ENCODE assay signal across 18 cellular contexts in the genomic region with DNA sequence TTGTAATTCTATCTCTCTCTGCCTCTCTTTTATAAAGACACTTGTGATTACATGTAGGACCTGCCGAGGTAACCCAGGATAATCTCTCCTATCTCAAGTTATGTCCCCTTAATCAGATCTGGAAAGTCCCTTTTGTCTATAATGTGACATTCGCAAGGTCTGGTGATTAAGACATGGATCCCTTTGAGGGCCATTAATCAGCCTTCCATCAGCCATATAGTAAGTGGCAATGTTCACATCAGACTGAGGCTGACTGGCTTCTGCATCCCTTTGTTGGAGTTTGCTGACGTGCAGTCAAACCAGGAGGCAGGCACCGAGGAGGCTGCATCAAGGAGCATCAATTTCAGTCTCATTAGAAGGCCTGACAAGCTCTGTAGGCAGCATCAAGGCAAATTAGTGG.
"Had no signal": no experiment of that assay in that cellular context is flagged by ENCODE, and none has a peak within 500 bp of the region (broad histone marks: within the 10 kb centered on the region; RNA-seq: fewer than 3 reads in every experiment).

No MANE protein-coding gene starts in this region.

- H3K36me3 ChIP-seq: prostate gland, right atrium auricular region, sigmoid colon, thoracic aorta, upper lobe of right lung, uterus had no signal

- H3K4me3 Mint-ChIP-seq: memory B cell; natural killer cell treated with Interleukin-12 subunit alpha and Interleukin-12 subunit beta and Interleukin-15 and Interleukin-18, amount 100 ng/mL, for 72 hours; stimulated activated memory B cell treated with anti-CD40 and anti-IgM and Interleukin-4, amounts not matched to agents 10 μg/mL and 1 μg/mL and 100 μg/mL, for 72 hours; stimulated activated naive CD8-positive, alpha-beta T cell treated with anti-CD3 and anti-CD28 coated beads, Interleukin-15, Interleukin-2, amounts not matched to agents 100 ng/mL and 50 ng/mL, for 24 hours had no signal

- H3K27me3 ChIP-seq: right atrium auricular region, sigmoid colon, tibial nerve, upper lobe of right lung, uterus had no signal

- DNase-seq: cortex of kidney; effector CD4-positive, alpha-beta T cell; head of caudate nucleus; nucleus accumbens; sigmoid colon; stimulated activated CD4-positive, alpha-beta T cell treated with anti-CD3 and anti-CD28 coated beads, Interleukin-4, amount 100 ng/mL, for 4 hours; upper lobe of right lung; uterus had no signal

- H3K9me3 ChIP-seq: prostate gland, right atrium auricular region, sigmoid colon, thoracic aorta, upper lobe of right lung, uterus had no signal

- H3K27ac Mint-ChIP-seq: memory B cell; natural killer cell treated with Interleukin-12 subunit alpha and Interleukin-12 subunit beta and Interleukin-15 and Interleukin-18, amount 100 ng/mL, for 72 hours; stimulated activated memory B cell treated with anti-CD40 and anti-IgM and Interleukin-4, amounts not matched to agents 10 μg/mL and 1 μg/mL and 100 μg/mL, for 72 hours; stimulated activated naive CD8-positive, alpha-beta T cell treated with anti-CD3 and anti-CD28 coated beads, Interleukin-15, Interleukin-2, amounts not matched to agents 100 ng/mL and 50 ng/mL, for 24 hours had no signal

- H3K27me3 Mint-ChIP-seq: memory B cell; natural killer cell treated with Interleukin-12 subunit alpha and Interleukin-12 subunit beta and Interleukin-15 and Interleukin-18, amount 100 ng/mL, for 72 hours; stimulated activated memory B cell treated with anti-CD40 and anti-IgM and Interleukin-4, amounts not matched to agents 10 μg/mL and 1 μg/mL and 100 μg/mL, for 72 hours; stimulated activated naive CD8-positive, alpha-beta T cell treated with anti-CD3 and anti-CD28 coated beads, Interleukin-15, Interleukin-2, amounts not matched to agents 100 ng/mL and 50 ng/mL, for 24 hours had no signal

- H3K4me1 ChIP-seq: prostate gland, right atrium auricular region, sigmoid colon, tibial nerve, upper lobe of right lung, uterus had no signal

- H3K4me3 ChIP-seq: lung, prostate gland, right atrium auricular region, sigmoid colon, thoracic aorta, tibial nerve, upper lobe of right lung, uterus had no signal

- H3K27ac ChIP-seq: prostate gland, right atrium auricular region, sigmoid colon, thoracic aorta, tibial nerve, upper lobe of right lung, uterus had no signal

- ATAC-seq: left lobe of liver; natural killer cell treated with Interleukin-12 subunit alpha and Interleukin-12 subunit beta and Interleukin-15 and Interleukin-18, amount 100 ng/mL, for 72 hours; stimulated activated memory B cell treated with anti-CD40 and anti-IgM and Interleukin-4, amounts not matched to agents 10 μg/mL and 1 μg/mL and 100 μg/mL, for 72 hours; upper lobe of right lung had no signal
